Comparison of ENCODE assay signal across 12 cellular contexts in genomic region chr9:121876658-121877271, GRCh38.
DNase-seq lines count a peak whose midpoint lies in the region; ATAC-seq and TF ChIP-seq lines count a peak whose summit lies in the region.
"Had no signal": no experiment of that assay in that cellular context is flagged by ENCODE, and none has a peak within 500 bp of the region (broad histone marks: within the 10 kb centered on the region; RNA-seq: fewer than 3 reads in every experiment).

No MANE protein-coding gene starts in this region.

- intact Hi-C loops in left ventricle myocardium inferior (cut with micrococcal nuclease): no loop called here

- H3K9me3 ChIP-seq in left ventricle myocardium inferior (replicated peaks) (no peaks in the 10 kb centered on the region), thoracic aorta (no peaks in the 10 kb centered on the region)
- H3K9me3 ChIP-seq: tibial artery had no signal

- H3K36me3 ChIP-seq in left ventricle myocardium inferior (no peaks in the 10 kb centered on the region), thoracic aorta (peaks cover 6% of the 10 kb centered on the region)
- H3K36me3 ChIP-seq: tibial artery had no signal

- H3K27me3 ChIP-seq in left ventricle myocardium inferior (ENCODE audit: low read depth) (no peaks in the 10 kb centered on the region), thoracic aorta (replicated peaks; ENCODE audit: insufficient read depth) (no peaks in the 10 kb centered on the region)
- H3K27me3 ChIP-seq: tibial artery had no signal

- ATAC-seq in thoracic aorta (ENCODE audit: insufficient number of reproducible peaks, low FRiP score, low read depth) (no peak), GM19324 (IDR thresholded peaks at IDR 0.05; ENCODE audit: low FRiP score, unreplicated experiment) (no peak)

- H3K4me3 ChIP-seq in astrocyte of the spinal cord (ENCODE audit: low read depth, low read length) (no peak overlapping the region), left ventricle myocardium inferior (no peak overlapping the region), thoracic aorta (peak overlapping the region; percentile 20)
- H3K4me3 ChIP-seq: tibial artery had no signal

- H3K27ac ChIP-seq in left ventricle myocardium inferior (replicated peaks) (peak overlapping the region; percentile 9), thoracic aorta (no peak overlapping the region)
- H3K27ac ChIP-seq: tibial artery had no signal

- H3K4me1 ChIP-seq in left ventricle myocardium inferior (peaks cover 18% of the 10 kb centered on the region), thoracic aorta (ENCODE audit: control insufficient read depth in 1 of 2, low read depth in 2 of 2) (peaks cover 0 to 13% of the 10 kb centered on the region in 2 donors)

- in situ Hi-C loops in astrocyte of the spinal cord (cut with HindIII; ENCODE audit: low sequenced_read_pairs): no loop called here

- peak; percentile 51 for DNase-seq in HT1080 (ENCODE audit: low read depth)
- peak; percentile 81 for DNase-seq in astrocyte of the spinal cord (ENCODE audit: low read depth, low spot score)
- peak; percentile 46 for DNase-seq in left ventricle myocardium inferior
- no peak for DNase-seq in thoracic aorta (ENCODE audit: low spot score)
- DNase-seq in NCI-H510A (lab: John Stamatoyannopoulos, UW): no peak
- DNase-seq in 8988T: no peak
- DNase-seq: GOT3, NCI-H1105 treated with DMSO at 0.1 percent for 48 hours, NCI-H69, SIG-M5, tibial artery had no signal

- no peak for TF ChIP-seq CTCF in astrocyte of the spinal cord (IDR thresholded peaks at IDR 0.05; ENCODE audit: low read depth, low read length)
- TF ChIP-seq CTCF in left ventricle myocardium inferior (IDR thresholded peaks at IDR 0.05; ENCODE audit: borderline replicate concordance): no peak
- no peak for TF ChIP-seq CTCF in thoracic aorta (IDR thresholded peaks at IDR 0.05)

Comparison
In these comparisons a context has a peak if more than half of its experiments do, and no peak if none do; other contexts are left out.
1. DNase-seq: peak in HT1080 (single experiment), astrocyte of the spinal cord (single experiment) and left ventricle myocardium inferior (single experiment); none in thoracic aorta (single experiment), NCI-H510A (single experiment) and 8988T (single experiment).